ENCODE assay signal across 12 cellular contexts in genomic region chr22:38862375-38863329, GRCh38. TPM values are rescaled to one million over a fixed set of nuclear protein-coding genes. Genes with fewer than 3 reads are reported as not detected.
DNase-seq lines count a peak whose midpoint lies in the region; ATAC-seq and TF ChIP-seq lines count a peak whose summit lies in the region.
"Had no signal": no experiment of that assay in that cellular context is flagged by ENCODE, and none has a peak within 500 bp of the region (broad histone marks: within the 10 kb centered on the region; RNA-seq: fewer than 3 reads in every experiment).

No MANE protein-coding gene starts in this region.

- H3K4me1 Mint-ChIP-seq in activated naive CD4-positive, alpha-beta T cell treated with anti-CD3 and anti-CD28 coated beads, Interleukin-2, amount 10 ng/mL, durations not matched to agents 7 days and 5 days = no peaks in the 10 kb centered on the region
- H3K4me1 Mint-ChIP-seq in activated naive CD4-positive, alpha-beta T cell treated with anti-CD3 and anti-CD28 coated beads for 36 hours (ENCODE audit: low read depth) = peaks cover 7% of the 10 kb centered on the region

- no peak for TF ChIP-seq POLR2A in transverse colon (IDR thresholded peaks at IDR 0.05)

- H3K4me1 ChIP-seq in SJCRH30 (no peaks in the 10 kb centered on the region), hepatocyte (ENCODE audit: insufficient read depth) (peaks cover 3% of the 10 kb centered on the region), transverse colon (peaks cover 18 to 34% (median 28%) of the 10 kb centered on the region in 4 donors)

- no peaks in the 10 kb centered on the region for H3K9me3 ChIP-seq in SJCRH30 (replicated peaks)
- no peaks in the 10 kb centered on the region for H3K9me3 ChIP-seq in hepatocyte (ENCODE audit: low read depth)
- no peaks in the 10 kb centered on the region for H3K9me3 ChIP-seq in transverse colon

- H3K36me3 ChIP-seq in SJCRH30 = no peaks in the 10 kb centered on the region
- H3K36me3 ChIP-seq in hepatocyte (replicated peaks; ENCODE audit: insufficient read depth, low read depth) = no peaks in the 10 kb centered on the region
- no peaks in the 10 kb centered on the region for H3K36me3 ChIP-seq in transverse colon

- no peak overlapping the region for H3K27ac ChIP-seq in SJCRH30
- no peak overlapping the region for H3K27ac ChIP-seq in hepatocyte
- peak overlapping the region in 1 of 4 donors; percentile 58 for H3K27ac ChIP-seq in transverse colon
- H3K27ac ChIP-seq: GM23248 had no signal

- peaks cover 15% of the 10 kb centered on the region for H3K27me3 Mint-ChIP-seq in activated naive CD4-positive, alpha-beta T cell treated with anti-CD3 and anti-CD28 coated beads, Interleukin-2, amount 10 ng/mL, durations not matched to agents 7 days and 5 days
- H3K27me3 Mint-ChIP-seq in activated naive CD4-positive, alpha-beta T cell treated with anti-CD3 and anti-CD28 coated beads for 36 hours (ENCODE audit: low read depth) = no peaks in the 10 kb centered on the region
- H3K27me3 Mint-ChIP-seq: naive thymus-derived CD8-positive, alpha-beta T cell had no signal

- no peak for TF ChIP-seq EP300 in transverse colon (IDR thresholded peaks at IDR 0.05; ENCODE audit: low read depth)

- H3K9me2 ChIP-seq in hepatocyte (replicated peaks; ENCODE audit: insufficient read depth) = no peaks in the 10 kb centered on the region

- no peak overlapping the region for H3K4me3 Mint-ChIP-seq in activated naive CD4-positive, alpha-beta T cell treated with anti-CD3 and anti-CD28 coated beads, Interleukin-2, amount 10 ng/mL, durations not matched to agents 7 days and 5 days
- no peak overlapping the region for H3K4me3 Mint-ChIP-seq in activated naive CD4-positive, alpha-beta T cell treated with anti-CD3 and anti-CD28 coated beads for 36 hours
- H3K4me3 Mint-ChIP-seq: naive thymus-derived CD8-positive, alpha-beta T cell had no signal

- H3K4me3 ChIP-seq in SJCRH30 (no peak overlapping the region), hepatocyte (no peak overlapping the region), transverse colon (no peak overlapping the region)
- H3K4me3 ChIP-seq: GM23248 had no signal

- TF ChIP-seq CTCF in hepatocyte (IDR thresholded peaks at IDR 0.05; ENCODE audit: poor library complexity) = no peak
- no peak for TF ChIP-seq CTCF in transverse colon (IDR thresholded peaks at IDR 0.05)

- H2AFZ ChIP-seq in hepatocyte = no peak overlapping the region
- H2AFZ ChIP-seq: GM23248 had no signal

- in situ Hi-C loops in transverse colon (cut with MboI; ENCODE audit: low pct_ligation_motif_present in 1 of 4, low pct_unique_long_range_greater_than_20kb in 1 of 4, low sequenced_read_pairs in 3 of 4) = loop anchor here in 2 of 4 donors (10.0 to 25.0 kb wide), 2 partner anchors 250 to 252 kb away; no protein-coding TSS in a partner anchor

- H3K27me3 ChIP-seq in SJCRH30 (no peaks in the 10 kb centered on the region), hepatocyte (no peaks in the 10 kb centered on the region), transverse colon (no peaks in the 10 kb centered on the region)

- H3K4me2 ChIP-seq in hepatocyte = no peak overlapping the region

- peaks cover 2% of the 10 kb centered on the region for H3K36me3 Mint-ChIP-seq in activated naive CD4-positive, alpha-beta T cell treated with anti-CD3 and anti-CD28 coated beads, Interleukin-2, amount 10 ng/mL, durations not matched to agents 7 days and 5 days
- H3K36me3 Mint-ChIP-seq in activated naive CD4-positive, alpha-beta T cell treated with anti-CD3 and anti-CD28 coated beads for 36 hours (ENCODE audit: low read depth) = no peaks in the 10 kb centered on the region

- peaks cover 37% of the 10 kb centered on the region for H4K20me1 ChIP-seq in hepatocyte (ENCODE audit: insufficient read depth, poor library complexity, severe bottlenecking)

- peak overlapping the region; percentile 14 for H3K27ac Mint-ChIP-seq in activated naive CD4-positive, alpha-beta T cell treated with anti-CD3 and anti-CD28 coated beads, Interleukin-2, amount 10 ng/mL, durations not matched to agents 7 days and 5 days
- no peak overlapping the region for H3K27ac Mint-ChIP-seq in activated naive CD4-positive, alpha-beta T cell treated with anti-CD3 and anti-CD28 coated beads for 36 hours

- intact Hi-C loops in activated naive CD4-positive, alpha-beta T cell treated with anti-CD3 and anti-CD28 coated beads for 36 hours (cut with micrococcal nuclease) = no loop called here
- intact Hi-C loops in transverse colon (cut with DNase I; ENCODE audit: low total_unique reads) = loop anchor here (10.0 kb wide), 2 partner anchors 98 to 272 kb away; no protein-coding TSS in a partner anchor

- 82% methylated on average over 14 of the region's 14 CpGs for WGBS in hepatocyte (ENCODE audit: low lambda C conversion rate, missing lambda C conversion rate)
- WGBS in transverse colon (ENCODE audit: low coverage in 1 of 2), 2 donors = 68 to 73% methylated on average over 9 to 14 of the region's 14 CpGs

- no peaks in the 10 kb centered on the region for H3K9me3 Mint-ChIP-seq in activated naive CD4-positive, alpha-beta T cell treated with anti-CD3 and anti-CD28 coated beads, Interleukin-2, amount 10 ng/mL, durations not matched to agents 7 days and 5 days
- no peaks in the 10 kb centered on the region for H3K9me3 Mint-ChIP-seq in activated naive CD4-positive, alpha-beta T cell treated with anti-CD3 and anti-CD28 coated beads for 36 hours
- H3K9me3 Mint-ChIP-seq: naive thymus-derived CD8-positive, alpha-beta T cell had no signal

- no peak for ATAC-seq in GM18870 (IDR thresholded peaks at IDR 0.05; ENCODE audit: unreplicated experiment)
- ATAC-seq in GM18861 (IDR thresholded peaks at IDR 0.05; ENCODE audit: unreplicated experiment) = no peak
- ATAC-seq: naive thymus-derived CD8-positive, alpha-beta T cell had no signal

- CTCF ChIA-PET in activated naive CD4-positive, alpha-beta T cell treated with anti-CD3 and anti-CD28 coated beads, Interleukin-2, amount 10 ng/mL, durations not matched to agents 7 days and 5 days (lab: Charles Lee) = interaction anchor here (1.0 to 1.4 kb wide), 3 partner anchors 94 to 96 kb away, joined by 3 to 5 read pairs (median 5); no protein-coding TSS in a partner anchor
- CTCF ChIA-PET in activated naive CD4-positive, alpha-beta T cell treated with anti-CD3 and anti-CD28 coated beads for 36 hours (lab: Charles Lee) = no interaction called here

- peaks cover 4% of the 10 kb centered on the region for H3K79me2 ChIP-seq in hepatocyte

- no peak for DNase-seq in activated naive CD4-positive, alpha-beta T cell treated with anti-CD3 and anti-CD28 coated beads, Interleukin-2, amount 10 ng/mL, durations not matched to agents 7 days and 5 days
- no peak for DNase-seq in activated naive CD4-positive, alpha-beta T cell treated with anti-CD3 and anti-CD28 coated beads for 36 hours
- peak; percentile 59 to 61 for DNase-seq in SJCRH30
- peak; percentile 2 for DNase-seq in hepatocyte (ENCODE audit: low spot score)
- DNase-seq in transverse colon = peak; percentile 33
- no peak for DNase-seq in KG1 (lab: John Stamatoyannopoulos, UW)
- DNase-seq: GM23248, hippocampal formation, NCI-H187 had no signal

RNA-seq across cellular contexts. Expression of gene CBX6, which starts 9.4 kb away (rescaled TPM):
- total RNA-seq in activated naive CD4-positive, alpha-beta T cell treated with anti-CD3 and anti-CD28 coated beads for 36 hours = 10 to 100 TPM; 91.4 to 93.5 TPM
- 37.7 and 40.5 TPM in 2 replicates for total RNA-seq in SJCRH30 (2014; rRNA removed; shearing (Covaris generic))
- total RNA-seq in hepatocyte = 30.7 and 42.9 TPM in 2 replicates
- 40.6 and 45.4 TPM in 2 replicates for polyA plus RNA-seq in hepatocyte
- total RNA-seq in transverse colon = 10 to 100 TPM; 14.5 to 42.6 (median 22.1) TPM

RNA-seq across cellular contexts. Expression of gene NPTXR, which starts 18.8 kb away (rescaled TPM):
- 1 to 10 TPM; 1.4 to 1.5 TPM for total RNA-seq in activated naive CD4-positive, alpha-beta T cell treated with anti-CD3 and anti-CD28 coated beads for 36 hours
- total RNA-seq in SJCRH30 (2014; rRNA removed; shearing (Covaris generic)) = 0.08 and 0.10 TPM in 2 replicates
- 3.1 and 3.8 TPM in 2 replicates for total RNA-seq in hepatocyte
- polyA plus RNA-seq in hepatocyte = 3.3 TPM in 2 replicates
- 10 to 100 TPM in 1 of 4 donors, 1 to 10 TPM in 2, under 1 TPM in 1; 0.75 to 27.9 (median 1.8) TPM for total RNA-seq in transverse colon

Comparison
In these comparisons a context has a peak if more than half of its experiments do, and no peak if none do; other contexts are left out.
1. DNase-seq: peak in SJCRH30 (2 of 2), hepatocyte (single experiment) and transverse colon (single experiment); none in activated naive CD4-positive, alpha-beta T cell treated with anti-CD3 and anti-CD28 coated beads, Interleukin-2, amount 10 ng/mL, durations not matched to agents 7 days and 5 days (single experiment), activated naive CD4-positive, alpha-beta T cell treated with anti-CD3 and anti-CD28 coated beads for 36 hours (single experiment) and KG1 (single experiment).